In genomic region chr2:58221909-58222308, GRCh38 we compare ENCODE assay signal across 24 cellular contexts.
"Had no signal": no experiment of that assay in that cellular context is flagged by ENCODE, and none has a peak within 500 bp of the region (broad histone marks: within the 10 kb centered on the region; RNA-seq: fewer than 3 reads in every experiment).

No MANE protein-coding gene starts in this region.

- H3K27me3 Mint-ChIP-seq: activated naive CD8-positive, alpha-beta T cell treated with anti-CD3 and anti-CD28 coated beads, Interleukin-2, amount 50 U/mL, for 24 hours; brain; effector memory CD8-positive, alpha-beta T cell; stimulated activated naive CD8-positive, alpha-beta T cell treated with anti-CD3 and anti-CD28 coated beads, Interleukin-15, Interleukin-2, amounts not matched to agents 100 ng/mL and 50 ng/mL, for 24 hours had no signal

- DNase-seq: activated CD4-positive, alpha-beta T cell treated with anti-CD3 and anti-CD28 coated beads for 4 hours; activated CD4-positive, alpha-beta T cell treated with anti-CD3 and anti-CD28 coated beads, Interleukin-2, amount 50 U/mL, for 48 hours; activated CD4-positive, CD25-positive, alpha-beta regulatory T cell; activated effector memory CD4-positive, alpha-beta T cell treated with Interleukin-2 at 50 U/mL for 16 hours; activated naive CD4-positive, alpha-beta T cell treated with anti-CD3 and anti-CD28 coated beads for 36 hours; activated naive CD8-positive, alpha-beta T cell treated with anti-CD3 and anti-CD28 coated beads, Interleukin-2, amount 50 U/mL, for 24 hours; activated T-cell treated with anti-CD3 and anti-CD28 coated beads, Interleukin-2, amount 50 U/mL, for 72 hours; aorta; caudate nucleus; dorsolateral prefrontal cortex; effector memory CD8-positive, alpha-beta T cell; foreskin fibroblast; heart right ventricle; left colon; mesenchymal stem cell; nephron progenitor cell; pancreas; right cardiac atrium; stimulated activated CD4-positive, alpha-beta T cell treated with anti-CD3 and anti-CD28 coated beads, Interleukin-1b, Interleukin-23, amount 100 ng/mL, for 48 hours; substantia nigra; thyroid gland had no signal

- H3K4me1 ChIP-seq: heart right ventricle, pancreas, thyroid gland had no signal

- H3K4me3 ChIP-seq: dorsolateral prefrontal cortex, heart right ventricle, pancreas, thyroid gland had no signal

- H3K9me3 ChIP-seq: heart right ventricle, pancreas, thyroid gland had no signal

- H3K9me3 Mint-ChIP-seq: activated naive CD4-positive, alpha-beta T cell treated with anti-CD3 and anti-CD28 coated beads for 36 hours; activated naive CD8-positive, alpha-beta T cell treated with anti-CD3 and anti-CD28 coated beads, Interleukin-2, amount 50 U/mL, for 24 hours; activated T-cell treated with anti-CD3 and anti-CD28 coated beads, Interleukin-2, amount 50 U/mL, for 72 hours; effector memory CD8-positive, alpha-beta T cell; nephron progenitor cell; stimulated activated naive CD8-positive, alpha-beta T cell treated with anti-CD3 and anti-CD28 coated beads, Interleukin-15, Interleukin-2, amounts not matched to agents 100 ng/mL and 50 ng/mL, for 24 hours had no signal

- ATAC-seq: activated naive CD8-positive, alpha-beta T cell treated with anti-CD3 and anti-CD28 coated beads, Interleukin-2, amount 50 U/mL, for 24 hours; activated T-cell treated with anti-CD3 and anti-CD28 coated beads, Interleukin-2, amount 50 U/mL, for 72 hours; effector memory CD8-positive, alpha-beta T cell; heart right ventricle; left colon; pancreas; right cardiac atrium had no signal

- H3K36me3 ChIP-seq: thyroid gland had no signal

- H3K27ac Mint-ChIP-seq: activated naive CD4-positive, alpha-beta T cell treated with anti-CD3 and anti-CD28 coated beads for 36 hours; activated naive CD8-positive, alpha-beta T cell treated with anti-CD3 and anti-CD28 coated beads, Interleukin-2, amount 50 U/mL, for 24 hours; activated T-cell treated with anti-CD3 and anti-CD28 coated beads, Interleukin-2, amount 50 U/mL, for 72 hours; brain; effector memory CD8-positive, alpha-beta T cell; nephron progenitor cell; stimulated activated naive CD8-positive, alpha-beta T cell treated with anti-CD3 and anti-CD28 coated beads, Interleukin-15, Interleukin-2, amounts not matched to agents 100 ng/mL and 50 ng/mL, for 24 hours had no signal

- H3K4me1 Mint-ChIP-seq: activated naive CD8-positive, alpha-beta T cell treated with anti-CD3 and anti-CD28 coated beads, Interleukin-2, amount 50 U/mL, for 24 hours; nephron progenitor cell had no signal

- H3K27me3 ChIP-seq: dorsolateral prefrontal cortex, heart right ventricle, pancreas, thyroid gland had no signal

- H3K4me3 Mint-ChIP-seq: activated naive CD4-positive, alpha-beta T cell treated with anti-CD3 and anti-CD28 coated beads for 36 hours; activated naive CD8-positive, alpha-beta T cell treated with anti-CD3 and anti-CD28 coated beads, Interleukin-2, amount 50 U/mL, for 24 hours; activated T-cell treated with anti-CD3 and anti-CD28 coated beads, Interleukin-2, amount 50 U/mL, for 72 hours; brain; effector memory CD8-positive, alpha-beta T cell; nephron progenitor cell; stimulated activated naive CD8-positive, alpha-beta T cell treated with anti-CD3 and anti-CD28 coated beads, Interleukin-15, Interleukin-2, amounts not matched to agents 100 ng/mL and 50 ng/mL, for 24 hours had no signal

- H3K27ac ChIP-seq: dorsolateral prefrontal cortex, epithelial cell of prostate, heart right ventricle, pancreas, thyroid gland had no signal
